In genomic region chr7:128302110-128302509, GRCh38 we compare ENCODE assay signal across 16 cellular contexts. TPM values are rescaled to one million over a fixed set of nuclear protein-coding genes. Genes with fewer than 3 reads are reported as not detected.
"Had no signal": no experiment of that assay in that cellular context is flagged by ENCODE, and none has a peak within 500 bp of the region (broad histone marks: within the 10 kb centered on the region; RNA-seq: fewer than 3 reads in every experiment).

No MANE protein-coding gene starts in this region.

- H3K4me3 ChIP-seq: esophagus muscularis mucosa, lung, neural progenitor cell, stomach, testis had no signal

- H3K27ac ChIP-seq: esophagus muscularis mucosa, neural progenitor cell, stomach, testis had no signal

- H3K4me1 ChIP-seq: esophagus muscularis mucosa, stomach had no signal

- H3K27me3 ChIP-seq: esophagus muscularis mucosa, neural progenitor cell, stomach, testis had no signal

- H3K36me3 ChIP-seq: neural progenitor cell had no signal

- H3K9me3 ChIP-seq: esophagus muscularis mucosa, stomach, testis had no signal

- DNase-seq: activated CD4-positive, alpha-beta T cell treated with anti-CD3 and anti-CD28 coated beads, Interleukin-2, amount 10 ng/mL, durations not matched to agents 24 days and 14 days; activated CD4-positive, CD25-positive, alpha-beta regulatory T cell; activated CD8-positive, alpha-beta memory T cell treated with anti-CD3 and anti-CD28 coated beads for 24 hours; activated gamma-delta T cell treated with Interleukin-2 at 50 U/mL for 16 hours; activated naive CD8-positive, alpha-beta T cell treated with anti-CD3 and anti-CD28 coated beads for 36 hours; amygdala; cortex of kidney; effector CD4-positive, alpha-beta T cell; stimulated activated CD4-positive, alpha-beta T cell treated with anti-CD3 and anti-CD28 coated beads, Interleukin-12 subunit alpha, Interleukin-12 subunit beta, amount 100 ng/mL, for 4 hours; stimulated activated CD4-positive, alpha-beta T cell treated with anti-CD3 and anti-CD28 coated beads, Interleukin-2, amount 100 ng/mL, for 24 hours; stomach; testis had no signal

RNA-seq across cellular contexts. Expression of gene PRRT4, which starts 59.4 kb away (rescaled TPM):
- total RNA-seq: pulmonary artery endothelial cell, stomach had no signal
